Comparison of ENCODE assay signal across 24 cellular contexts in genomic region chr13:97205465-97205864, GRCh38. TPM values are rescaled to one million over a fixed set of nuclear protein-coding genes. Genes with fewer than 3 reads are reported as not detected.
DNase-seq lines count a peak whose midpoint lies in the region; ATAC-seq, FAIRE-seq and TF ChIP-seq lines count a peak whose summit lies in the region.
"Had no signal": no experiment of that assay in that cellular context is flagged by ENCODE, and none has a peak within 500 bp of the region (broad histone marks: within the 10 kb centered on the region; RNA-seq: fewer than 3 reads in every experiment).

No MANE protein-coding gene starts in this region.

- H2BK5ac ChIP-seq in mesendoderm (ENCODE audit: low read length) = no peak overlapping the region

- FAIRE-seq in A549 (lab: Jason Lieb, UNC) = no peak

- no peak for TF ChIP-seq POLR2A in A549 (IDR thresholded peaks at IDR 0.05; ENCODE audit: low read length)

- no peaks in the 10 kb centered on the region for H3K9me3 ChIP-seq in A549

- no peaks in the 10 kb centered on the region for H3K79me1 ChIP-seq in mesendoderm (ENCODE audit: low read length)

- POLR2A ChIA-PET in A549 (lab: Yijun Ruan, JAX) = interaction anchor here (0.9 to 1.7 kb wide), 2 partner anchors 17 to 64 kb away, joined by 4 to 6 read pairs; partner anchors contain the start of gene MBNL2

- TF ChIP-seq CTCF in A549 (IDR thresholded peaks at IDR 0.05) (no peak), mesothelial cell of epicardium (IDR thresholded peaks at IDR 0.05; ENCODE audit: unreplicated experiment) (no peak)

- ATAC-seq in A549 (no peak), SK-N-SH treated with all-trans-retinoic acid at 6 μM for 48 hours (peak; percentile 66), GM19452 (IDR thresholded peaks at IDR 0.05; ENCODE audit: unreplicated experiment) (no peak), HG03457 (IDR thresholded peaks at IDR 0.05; ENCODE audit: unreplicated experiment) (no peak)
- ATAC-seq: T-cell had no signal

- no peak overlapping the region for H3K18ac ChIP-seq in mesendoderm (ENCODE audit: low read length)

- H3K4me1 Mint-ChIP-seq in mesothelial cell of epicardium = peaks cover 16% of the 10 kb centered on the region

- peaks cover 17% of the 10 kb centered on the region for H3K9me3 Mint-ChIP-seq in mesothelial cell of epicardium
- H3K9me3 Mint-ChIP-seq: CD4-positive, alpha-beta T cell had no signal

- no peak overlapping the region for H2BK120ac ChIP-seq in mesendoderm (ENCODE audit: low read depth, low read length)

- H2BK15ac ChIP-seq in mesendoderm (replicated peaks; ENCODE audit: low read depth) = no peak overlapping the region

- H3K4me3 ChIP-seq in A549 (no peak overlapping the region), mesendoderm (ENCODE audit: low read length) (no peak overlapping the region)
- H3K4me3 ChIP-seq: BLaER1 had no signal

- no peak for TF ChIP-seq RAD21 in A549 (conservative IDR thresholded peaks at IDR 0.05 in 1 of 2, IDR thresholded peaks at IDR 0.05 in 1 of 2)

- H3K4me3 Mint-ChIP-seq in mesothelial cell of epicardium = no peak overlapping the region
- H3K4me3 Mint-ChIP-seq: CD4-positive, alpha-beta T cell; IgD-negative memory B cell; T-cell had no signal

- no peak overlapping the region for H3K23ac ChIP-seq in mesendoderm (ENCODE audit: low read length)

- CTCF ChIA-PET in A549 (lab: Yijun Ruan, JAX) = interaction anchor here (0.5 to 11.0 kb wide), 4 partner anchors 19 to 139 kb away, joined by 3 to 171 read pairs (median 4); no protein-coding TSS in a partner anchor

- DNase-seq in A549 (ENCODE audit: low read depth in 1 of 2, low spot score in 1 of 2) = no peak
- DNase-seq in NCI-H82 (lab: John Stamatoyannopoulos, UW) = peak; percentile 79
- no peak for DNase-seq in mesothelial cell of epicardium (ENCODE audit: low spot score in 2 of 2, unreplicated experiment in 2 of 2)
- no peak for DNase-seq in mesendoderm
- no peak for DNase-seq in NCI-H1694 treated with DMSO at 0.1 percent for 48 hours (lab: John Stamatoyannopoulos, UW)
- DNase-seq: CD4-positive, alpha-beta T cell; COR-L47; DMS 273 treated with DMSO at 0.1 percent for 48 hours; DMS79 treated with DMSO at 0.1 percent for 48 hours; GOT3; MV-4-11; NCI-H187; NCI-H2107; NCI-H510A treated with DMSO at 0.1 percent for 48 hours; NCI-H774; OCI-M1; SHP77 treated with DMSO at 0.1 percent for 48 hours; T-cell had no signal

- TF ChIP-seq EP300 in A549 (IDR thresholded peaks at IDR 0.05) = no peak

- H3K4me1 ChIP-seq in A549 (peaks cover 15% of the 10 kb centered on the region), mesendoderm (ENCODE audit: control insufficient read depth, low read depth, low read length) (no peaks in the 10 kb centered on the region)

- no peak overlapping the region for H3K9ac ChIP-seq in mesendoderm (ENCODE audit: low read length)
- H3K9ac ChIP-seq: BLaER1 had no signal

- H2AK5ac ChIP-seq in mesendoderm (ENCODE audit: low read length) = no peak overlapping the region

- H3K56ac ChIP-seq in mesendoderm (ENCODE audit: low read length) = no peak overlapping the region

- no peaks in the 10 kb centered on the region for H3K36me3 ChIP-seq in mesendoderm (ENCODE audit: control insufficient read depth, insufficient read depth, low read length)
- H3K36me3 ChIP-seq: BLaER1 had no signal

- H3K27me3 Mint-ChIP-seq in mesothelial cell of epicardium (ENCODE audit: low read depth) = no peaks in the 10 kb centered on the region
- H3K27me3 Mint-ChIP-seq: CD4-positive, alpha-beta T cell had no signal

- WGBS in A549 (ENCODE audit: missing lambda C conversion rate) = 17% methylated on average over 1 of the region's 1 CpG
- no CpG with 5 or more reads among the region's 1 CpG for WGBS in mesendoderm (ENCODE audit: extremely low coverage, insufficient coverage, low lambda C conversion rate)

- H3K36me3 Mint-ChIP-seq in mesothelial cell of epicardium = peaks cover 9% of the 10 kb centered on the region
- H3K36me3 Mint-ChIP-seq: T-cell had no signal

- H3K27me3 ChIP-seq in mesendoderm (ENCODE audit: insufficient read depth, low read length, poor library complexity) = no peaks in the 10 kb centered on the region
- H3K27me3 ChIP-seq: BLaER1 had no signal

- no peak overlapping the region for H4K8ac ChIP-seq in mesendoderm (ENCODE audit: low read depth, low read length)

- peak overlapping the region; percentile 79 for H3K27ac Mint-ChIP-seq in mesothelial cell of epicardium
- H3K27ac Mint-ChIP-seq: CD4-positive, alpha-beta T cell; T-cell had no signal

- H3K4me2 ChIP-seq in A549 (peak overlapping the region; percentile 63), mesendoderm (ENCODE audit: low read length) (no peak overlapping the region)
- H3K4me2 ChIP-seq: BLaER1 had no signal

- H3K79me2 ChIP-seq in mesendoderm (ENCODE audit: control insufficient read depth, insufficient read depth, low read length) = no peaks in the 10 kb centered on the region

- H4K5ac ChIP-seq in mesendoderm (ENCODE audit: low read length) = no peak overlapping the region

- no peak overlapping the region for H3K4ac ChIP-seq in mesendoderm (ENCODE audit: low read depth, low read length)

- H3K27ac ChIP-seq in A549 (no peak overlapping the region; a peak in 1 of 6 replicates), mesendoderm (ENCODE audit: low read depth, low read length) (no peak overlapping the region)
- H3K27ac ChIP-seq: BLaER1, RWPE1 had no signal

TF ChIP-seq in A549, 52 proteins besides CTCF, POLR2A, EP300 and RAD21 (continues in another document):
- TF ChIP-seq HEYL (CRISPR knock-in tag; IDR thresholded peaks at IDR 0.05) (no peak), PBX3 (IDR thresholded peaks at IDR 0.05) (no peak), PHF8 (IDR thresholded peaks at IDR 0.05; ENCODE audit: borderline replicate concordance, low read depth) (no peak), FOSL2 (IDR thresholded peaks at IDR 0.05) (no peak), FOSL2 (CRISPR knock-in tag; IDR thresholded peaks at IDR 0.05) (no peak), ESRRA (IDR thresholded peaks at IDR 0.05; ENCODE audit: borderline replicate concordance, low read length) (no peak), TFCP2L1 (CRISPR knock-in tag; IDR thresholded peaks at IDR 0.05) (no peak), POLR2AphosphoS2 (conservative IDR thresholded peaks at IDR 0.05; ENCODE audit: low read length) (no peak)

TF ChIP-seq in SK-N-SH treated with all-trans-retinoic acid at 6 μM for 48 hours, 23 proteins besides CTCF, POLR2A, EP300 and RAD21:
- TF ChIP-seq ZFP30 (CRISPR knock-in tag; IDR thresholded peaks at IDR 0.05) = no peak
- TF ChIP-seq ZC3H10 (CRISPR knock-in tag; IDR thresholded peaks at IDR 0.05) = peak; percentile 78; the same call in 1 of the 2 replicates

RNA-seq across cellular contexts. Expression of gene MBNL2, which starts 16.7 kb away (rescaled TPM):
- 20.6 and 25.9 TPM in 2 replicates for polyA plus RNA-seq in A549 (2011; rRNA removed)
- polyA plus RNA-seq in A549 (2012; cell fraction: cytosol; rRNA removed) = 4.6 and 6.1 TPM in 2 replicates
- 6.1 and 8.6 TPM in 2 replicates for polyA plus RNA-seq in A549 (2012; cell fraction: nucleus; rRNA removed)
- polyA plus RNA-seq in A549 (2017; fragmentation: RNase III; extraction: RNeasy Plus Mini Kit Qiagen cat#74134 plus additional on column Dnase treatment) = 15.4 to 21.3 TPM (median 18.7 TPM) in 3 replicates
- 37.8 and 44.0 TPM in 2 replicates for polyA minus RNA-seq in A549 (2011; rRNA and poly(A)+ RNA removed)
- 71.8 to 78.9 TPM (median 76.9 TPM) in 3 replicates for total RNA-seq in mesothelial cell of epicardium
- 2.0 TPM for polyA plus RNA-seq in mesendoderm (2013, experiment 1 of 2)
- polyA plus RNA-seq in mesendoderm (2013, experiment 2 of 2) = 2.2 TPM
